8 cellular contexts compared by ENCODE assay signal in the genomic region with DNA sequence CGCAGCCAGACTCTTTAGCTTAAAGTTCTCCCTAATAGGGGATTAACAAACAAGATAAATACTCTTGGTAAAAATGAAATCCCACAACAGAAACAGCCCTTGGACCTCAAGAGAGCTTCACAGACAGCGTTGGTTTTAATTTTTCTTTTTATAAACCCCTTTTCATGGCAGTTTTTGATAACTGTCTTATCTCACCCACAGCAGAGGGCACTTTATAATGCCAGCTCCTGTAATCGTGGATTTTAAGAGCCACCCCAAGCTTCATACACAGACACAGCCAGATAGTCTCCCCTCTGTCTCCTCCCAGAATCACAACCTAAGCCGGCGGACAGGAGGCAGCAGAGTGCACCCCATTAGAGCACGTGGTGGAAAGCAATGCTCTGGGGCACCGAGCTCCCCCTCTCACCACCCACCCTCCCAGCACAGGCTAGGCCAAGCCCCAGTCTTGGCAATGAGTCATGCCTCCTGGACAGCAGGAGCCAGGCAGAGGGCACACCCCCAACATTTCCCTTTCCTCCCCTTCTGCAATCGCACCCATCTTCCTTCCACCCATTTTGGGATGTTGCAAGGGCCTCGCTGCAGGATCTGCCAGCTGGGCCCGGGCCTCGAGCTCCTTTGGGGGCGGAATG.
DNase-seq lines count a peak whose midpoint lies in the region; ATAC-seq lines count a peak whose summit lies in the region.

No MANE protein-coding gene starts in this region.

- peaks cover 20% of the 10 kb centered on the region for H3K4me1 ChIP-seq in ES-I3 (ENCODE audit: insufficient read depth, low read length)

- 0 out of 2 replicates have a peak, but pooled peaks cover 3% of the 10 kb centered on the region for H3K36me3 ChIP-seq in ES-I3 (ENCODE audit: insufficient read depth, low read length)

- ATAC-seq in GM19463 (IDR thresholded peaks at IDR 0.05; ENCODE audit: unreplicated experiment): peak; percentile 27
- peak; percentile 29 for ATAC-seq in HG03565 (IDR thresholded peaks at IDR 0.05; ENCODE audit: unreplicated experiment)

- peak overlapping the region; percentile 80 for H3K9ac ChIP-seq in ES-I3 (ENCODE audit: low read depth, low read length)

- peak; percentile 42 for DNase-seq in SKM-1 (lab: John Stamatoyannopoulos, UW; ENCODE audit: unreplicated experiment)
- peak; percentile 79 for DNase-seq in dedifferentiated amniotic fluid mesenchymal stem cell (ENCODE audit: extremely low spot score)
- DNase-seq in left kidney (ENCODE audit: low read depth, low spot score): peak; percentile 82
- peak; percentile 3 for DNase-seq in stimulated activated CD4-positive, alpha-beta T cell treated with anti-CD3 and anti-CD28 coated beads, Interleukin-4, amount 100 ng/mL, for 1 hour
- no peak for DNase-seq in NCI-H2029 treated with DMSO at 0.1 percent for 48 hours (lab: John Stamatoyannopoulos, UW)

- H3K9me3 ChIP-seq in ES-I3 (ENCODE audit: control insufficient read depth, insufficient read depth, low read length): no peaks in the 10 kb centered on the region
